14 cellular contexts compared by ENCODE assay signal in the genomic region with DNA sequence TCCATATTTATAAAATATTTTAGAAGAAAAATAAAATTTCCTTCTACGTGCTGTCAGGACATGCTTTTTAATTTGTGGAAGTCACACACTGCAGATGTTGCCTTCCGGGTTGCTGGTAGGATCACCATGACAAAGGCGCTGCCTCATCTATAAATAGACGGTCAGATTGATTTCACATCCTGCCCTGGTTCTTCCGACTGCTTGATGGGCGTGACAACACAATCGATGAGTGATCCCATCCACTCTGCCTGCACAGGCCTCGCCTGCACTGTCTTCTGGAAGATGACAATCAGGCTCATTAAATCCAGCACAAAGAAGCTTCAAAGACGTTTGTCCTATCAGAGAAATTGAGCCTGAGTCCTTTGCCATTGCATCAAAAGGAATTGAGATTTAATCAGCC.
DNase-seq lines count a peak whose midpoint lies in the region; ATAC-seq and TF ChIP-seq lines count a peak whose summit lies in the region.
"Had no signal": no experiment of that assay in that cellular context is flagged by ENCODE, and none has a peak within 500 bp of the region (broad histone marks: within the 10 kb centered on the region; RNA-seq: fewer than 3 reads in every experiment).

No MANE protein-coding gene starts in this region.

- no peak overlapping the region for H3K9ac ChIP-seq in H9 (ENCODE audit: extremely low read depth, insufficient read length, low read length)

- TF ChIP-seq CTCF in H9 (conservative IDR thresholded peaks at IDR 0.05) (no peak), stomach (IDR thresholded peaks at IDR 0.05) (no peak)

- no peak overlapping the region for H2BK15ac ChIP-seq in H9 (ENCODE audit: low read depth, low read length)

- no peak overlapping the region for H4K91ac ChIP-seq in H9 (ENCODE audit: insufficient read length, low read depth, low read length)

- no peak for TF ChIP-seq EP300 in stomach (IDR thresholded peaks at IDR 0.05)

- no peak overlapping the region for H2AK5ac ChIP-seq in H9 (ENCODE audit: insufficient read length, low read length)

- no peak overlapping the region for H3T11ph ChIP-seq in H9 (ENCODE audit: low read length)

- no peaks in the 10 kb centered on the region for H4K20me1 ChIP-seq in H9 (ENCODE audit: control insufficient read depth, insufficient read depth, insufficient read length)

- H3K4me2 ChIP-seq in H9 (ENCODE audit: insufficient read depth, insufficient read length, low read length), result no peak overlapping the region

- H2BK20ac ChIP-seq in H9 (ENCODE audit: low read depth, low read length, poor library complexity, severe bottlenecking), result no peak overlapping the region

- H3K4me1 Mint-ChIP-seq in memory B cell (peaks cover 2% of the 10 kb centered on the region), H9 (peaks cover 14 to 22% of the 10 kb centered on the region in 2 experiments)

- H3K23ac ChIP-seq in H9 (ENCODE audit: insufficient read length, low read depth, low read length), result no peak overlapping the region

- no peak overlapping the region for H2BK12ac ChIP-seq in H9 (ENCODE audit: insufficient read length, low read depth, low read length)

- intact Hi-C loops in stomach (cut with DNase I; ENCODE audit: low total_unique reads), result no loop called here

- H3K14ac ChIP-seq in H9 (ENCODE audit: insufficient read depth, low read length), result no peak overlapping the region

- no peak for TF ChIP-seq POLR2A in stomach (IDR thresholded peaks at IDR 0.05)

- H2AFZ ChIP-seq in H9 (ENCODE audit: low read length), result no peak overlapping the region

- H3K4ac ChIP-seq in H9 (ENCODE audit: low read depth, low read length), result no peak overlapping the region

- no peaks in the 10 kb centered on the region for H3K23me2 ChIP-seq in H9 (ENCODE audit: insufficient read length, low read depth, low read length, poor library complexity, severe bottlenecking)

- H3K27me3 Mint-ChIP-seq in memory B cell (no peaks in the 10 kb centered on the region), H9 (ENCODE audit: low read depth) (no peaks in the 10 kb centered on the region)

- WGBS in H9 (ENCODE audit: extremely low coverage, insufficient read length, low lambda C conversion rate), result no CpG with 5 or more reads among the region's 9 CpGs
- 77 to 85% (median 81%) methylated on average over 9 of the region's 9 CpGs for WGBS in stomach, 5 donors

- ATAC-seq in HG02588 (IDR thresholded peaks at IDR 0.05; ENCODE audit: unreplicated experiment), result peak; percentile 79
- peak; percentile 72 for ATAC-seq in memory B cell (ENCODE audit: low read depth)
- ATAC-seq: activated CD4-positive, CD25-positive, alpha-beta regulatory T cell treated with anti-CD3 and anti-CD28 coated beads, Interleukin-2, amount 50 U/mL, for 24 hours had no signal

- no peak overlapping the region for H3K4me3 ChIP-seq in stomach
- H3K4me3 ChIP-seq: esophagus squamous epithelium, SJSA1 had no signal

- no peak overlapping the region for H3K27ac ChIP-seq in H9 (ENCODE audit: insufficient read length, low read depth, low read length)
- no peak overlapping the region for H3K27ac ChIP-seq in stomach
- H3K27ac ChIP-seq: esophagus squamous epithelium, SJSA1 had no signal

- H4K8ac ChIP-seq in H9 (replicated peaks; ENCODE audit: insufficient read length, low read depth, low read length), result no peak overlapping the region

- no peaks in the 10 kb centered on the region for H3K79me2 ChIP-seq in H9 (ENCODE audit: insufficient read depth, low read length)

- no peak overlapping the region for H2BK120ac ChIP-seq in H9 (ENCODE audit: low read depth, low read length, poor library complexity, severe bottlenecking)

- no peak overlapping the region for H3K27ac Mint-ChIP-seq in memory B cell
- no peak overlapping the region for H3K27ac Mint-ChIP-seq in H9
- H3K27ac Mint-ChIP-seq: activated T-helper 1 cell treated with anti-CD3 and anti-CD28 coated beads, Interleukin-12 subunit alpha, Interleukin-12 subunit beta, Interleukin-2, Interleukin-4 antibody, amounts not matched to agents 30 ng/mL and 10 ng/mL and 1 ng/mL, durations not matched to agents 14 hours and 24 hours and 36 hours had no signal

- H4K5ac ChIP-seq in H9 (ENCODE audit: insufficient read length, low read depth, low read length), result no peak overlapping the region

- no peaks in the 10 kb centered on the region for H3K27me3 ChIP-seq in H9 (ENCODE audit: insufficient read depth, low read length)
- H3K27me3 ChIP-seq in stomach, result no peaks in the 10 kb centered on the region
- H3K27me3 ChIP-seq: SJSA1 had no signal

- H3K9me3 Mint-ChIP-seq in memory B cell (peaks cover 7% of the 10 kb centered on the region), H9 (peaks cover 16 to 17% of the 10 kb centered on the region in 2 experiments)

- H3K18ac ChIP-seq in H9 (ENCODE audit: insufficient read length, low read depth, low read length), result no peak overlapping the region

- no peak overlapping the region for H2BK5ac ChIP-seq in H9 (ENCODE audit: insufficient read length, low read length)

- DNase-seq in GM03348 (ENCODE audit: low spot score) (peak; percentile 19), memory B cell (ENCODE audit: low spot score in 2 of 2) (no peak), H9 (no peak), hypothalamus (lab: John Stamatoyannopoulos, UW) (no peak), stomach (no peak)
- DNase-seq in activated effector memory CD4-positive, alpha-beta T cell treated with Interleukin-2 at 50 U/mL for 16 hours, result no peak
- DNase-seq: central memory CD4-positive, alpha-beta T cell; esophagus squamous epithelium; NCI-H1930 had no signal

- no peaks in the 10 kb centered on the region for H3K79me1 ChIP-seq in H9 (ENCODE audit: insufficient read depth, low read depth, low read length, poor library complexity, severe bottlenecking)

- H3K9me3 ChIP-seq in H9 (ENCODE audit: control insufficient read depth, low read depth, low read length) (peaks cover 10% of the 10 kb centered on the region), stomach (peaks cover 0 to 5% (median 0%) of the 10 kb centered on the region in 4 donors)
- H3K9me3 ChIP-seq: esophagus squamous epithelium had no signal

- H3K36me3 ChIP-seq in stomach, result no peaks in the 10 kb centered on the region
- H3K36me3 ChIP-seq: esophagus squamous epithelium, SJSA1 had no signal

- H3K56ac ChIP-seq in H9 (ENCODE audit: insufficient read length, low read depth, low read length), result no peak overlapping the region

- H3K36me3 Mint-ChIP-seq in memory B cell, result peaks cover 6% of the 10 kb centered on the region
- H3K36me3 Mint-ChIP-seq in H9 (ENCODE audit: insufficient read depth in 1 of 3, low read depth in 3 of 3), result peaks cover 10 to 17% (median 14%) of the 10 kb centered on the region in 3 experiments

- H3K4me3 Mint-ChIP-seq in memory B cell (peak overlapping the region; percentile 33), H9 (no peak overlapping the region)
- H3K4me3 Mint-ChIP-seq: activated T-helper 1 cell treated with anti-CD3 and anti-CD28 coated beads, Interleukin-12 subunit alpha, Interleukin-12 subunit beta, Interleukin-2, Interleukin-4 antibody, amounts not matched to agents 30 ng/mL and 10 ng/mL and 1 ng/mL, durations not matched to agents 14 hours and 24 hours and 36 hours had no signal

- H3K4me1 ChIP-seq in H9 (ENCODE audit: insufficient read depth, low read length) (peaks cover 9% of the 10 kb centered on the region), stomach (no peaks in the 10 kb centered on the region)
- H3K4me1 ChIP-seq: esophagus squamous epithelium, SJSA1 had no signal

TF ChIP-seq in PFSK-1, 5 proteins besides CTCF, POLR2A, EP300 and RAD21:
- TF ChIP-seq FOXP2 (optimal IDR thresholded peaks at IDR 0.05; ENCODE audit: borderline replicate concordance, extremely low read depth, extremely low read length, insufficient read depth) (peak; percentile 26), TAF1 (IDR thresholded peaks at IDR 0.05; ENCODE audit: borderline replicate concordance, insufficient read depth, low read length) (no peak)
